7 cellular contexts compared by ENCODE assay signal in the genomic region with DNA sequence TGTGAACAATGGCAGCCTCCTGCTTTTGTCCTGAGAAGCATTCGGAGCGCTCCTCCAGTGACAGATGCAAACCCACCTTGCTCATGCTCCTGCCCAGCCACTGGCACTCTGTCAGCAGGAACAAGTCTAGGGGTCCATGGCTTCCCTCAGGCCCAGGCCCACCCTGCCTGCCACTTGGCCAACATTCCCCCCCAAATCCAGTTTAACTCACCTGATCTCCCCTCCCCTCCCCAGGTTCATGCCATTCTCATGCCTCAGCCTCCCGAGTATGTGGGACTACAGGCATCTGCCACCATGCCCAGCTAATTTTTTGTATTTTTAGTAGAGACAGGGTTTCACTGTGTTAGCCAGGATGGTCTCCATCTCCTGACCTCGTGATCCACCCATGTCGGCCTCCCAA.
DNase-seq lines count a peak whose midpoint lies in the region; ATAC-seq and TF ChIP-seq lines count a peak whose summit lies in the region.
"Not testable (repeated sequence)": the region's sequence is repeated elsewhere in the genome, so short reads cannot be mapped to it uniquely, and the experiment has no call there.

No MANE protein-coding gene starts in this region.

- not testable (repeated sequence) for H3K79me2 ChIP-seq in osteoblast (ENCODE audit: insufficient read depth, low read length)

- not testable (repeated sequence) for H3K4me2 ChIP-seq in osteoblast (ENCODE audit: insufficient read depth, low read length)

- H3K4me1 Mint-ChIP-seq in endothelial cell (ENCODE audit: unreplicated experiment); stimulated activated effector memory CD8-positive, alpha-beta T cell treated with anti-CD3 and anti-CD28 coated beads, Interleukin-12 subunit alpha, Interleukin-12 subunit beta, amount 100 ng/mL, for 72 hours: not testable (repeated sequence)

- not testable (repeated sequence) for H3K27ac Mint-ChIP-seq in endothelial cell (ENCODE audit: unreplicated experiment); stimulated activated effector memory CD8-positive, alpha-beta T cell treated with anti-CD3 and anti-CD28 coated beads, Interleukin-12 subunit alpha, Interleukin-12 subunit beta, amount 100 ng/mL, for 72 hours

- H3K9me3 ChIP-seq in osteoblast (ENCODE audit: low read depth, low read length): peaks cover 13% of the 10 kb centered on the region
- not testable (repeated sequence) for H3K9me3 ChIP-seq in aorta (ENCODE audit: control insufficient read depth, low read length)

- not testable (repeated sequence) for H3K4me3 Mint-ChIP-seq in endothelial cell (ENCODE audit: unreplicated experiment); stimulated activated effector memory CD8-positive, alpha-beta T cell treated with anti-CD3 and anti-CD28 coated beads, Interleukin-12 subunit alpha, Interleukin-12 subunit beta, amount 100 ng/mL, for 72 hours

- not testable (repeated sequence) for H3K27me3 ChIP-seq in H7 (ENCODE audit: control insufficient read depth, insufficient read depth, low read length); osteoblast (ENCODE audit: insufficient read depth, low read length); aorta (ENCODE audit: control insufficient read depth in 1 of 2, insufficient read depth in 2 of 2, low read length in 1 of 2)

- 71 to 74% methylated on average over 5 of the region's 5 CpGs for WGBS in aorta, 2 donors

- ATAC-seq in left ventricle myocardium superior (peak; percentile 4), aorta (ENCODE audit: low FRiP score) (peak; percentile 20)
- ATAC-seq in stimulated activated effector memory CD8-positive, alpha-beta T cell treated with anti-CD3 and anti-CD28 coated beads, Interleukin-12 subunit alpha, Interleukin-12 subunit beta, amount 100 ng/mL, for 72 hours: peak; percentile 1

- not testable (repeated sequence) for H3K36me3 Mint-ChIP-seq in endothelial cell (ENCODE audit: low read depth, unreplicated experiment); stimulated activated effector memory CD8-positive, alpha-beta T cell treated with anti-CD3 and anti-CD28 coated beads, Interleukin-12 subunit alpha, Interleukin-12 subunit beta, amount 100 ng/mL, for 72 hours

- DNase-seq in H7 (peak; percentile 19), endothelial cell (ENCODE audit: low spot score) (peak; percentile 2), mesenteric fat pad (ENCODE audit: low spot score) (peak; percentile 90), osteoblast (ENCODE audit: insufficient read length, low spot score, missing footprints) (peak; percentile 26), aorta (peak in 1 of 2 donors; percentile 76)
- not testable (repeated sequence) for DNase-seq in left ventricle myocardium superior; stimulated activated effector memory CD8-positive, alpha-beta T cell treated with anti-CD3 and anti-CD28 coated beads, Interleukin-12 subunit alpha, Interleukin-12 subunit beta, amount 100 ng/mL, for 72 hours (ENCODE audit: low spot score in 2 of 2)

- not testable (repeated sequence) for H3K4me1 ChIP-seq in osteoblast (ENCODE audit: insufficient read depth, low read length); aorta (ENCODE audit: control insufficient read depth in 1 of 2, insufficient read depth in 2 of 2, low read length in 2 of 2)

- H3K9me3 Mint-ChIP-seq in endothelial cell (ENCODE audit: unreplicated experiment): peaks cover 24% of the 10 kb centered on the region
- H3K9me3 Mint-ChIP-seq in stimulated activated effector memory CD8-positive, alpha-beta T cell treated with anti-CD3 and anti-CD28 coated beads, Interleukin-12 subunit alpha, Interleukin-12 subunit beta, amount 100 ng/mL, for 72 hours: peaks cover 12% of the 10 kb centered on the region

- H2AFZ ChIP-seq in osteoblast (ENCODE audit: low read length): not testable (repeated sequence)

- not testable (repeated sequence) for H4K20me1 ChIP-seq in osteoblast (ENCODE audit: insufficient read depth, low read length)

- H3K27me3 Mint-ChIP-seq in endothelial cell (ENCODE audit: unreplicated experiment): peaks cover 12% of the 10 kb centered on the region

- not testable (repeated sequence) for TF ChIP-seq CTCF in endothelial cell (IDR thresholded peaks at IDR 0.05; ENCODE audit: unreplicated experiment); osteoblast (IDR thresholded peaks at IDR 0.05; ENCODE audit: extremely low read depth, low read depth, low read length)

- not testable (repeated sequence) for H3K36me3 ChIP-seq in H7 (replicated peaks; ENCODE audit: control insufficient read depth, insufficient read depth, low read length); osteoblast (ENCODE audit: insufficient read depth, low read length); aorta (ENCODE audit: control insufficient read depth in 1 of 2, insufficient read depth in 2 of 2, low read length in 1 of 2)

- not testable (repeated sequence) for H3K27ac ChIP-seq in osteoblast (ENCODE audit: low read depth, low read length); aorta (ENCODE audit: low read depth in 1 of 2, low read length in 2 of 2)

- intact Hi-C loops in left ventricle myocardium superior (cut with micrococcal nuclease); aorta (cut with DNase I): not testable (repeated sequence)

- H3K4me3 ChIP-seq in H7 (ENCODE audit: insufficient read depth, low read depth, low read length); osteoblast (ENCODE audit: insufficient read depth, low read length); aorta (ENCODE audit: low read length in 2 of 2): not testable (repeated sequence)
